ENCODE assay signal across 8 cellular contexts in genomic region chr9:137459601-137460362, GRCh38. TPM values are rescaled to one million over a fixed set of nuclear protein-coding genes. Genes with fewer than 3 reads are reported as not detected.
DNase-seq lines count a peak whose midpoint lies in the region; ATAC-seq and TF ChIP-seq lines count a peak whose summit lies in the region.

No MANE protein-coding gene starts in this region.

- 0% methylated on average over 1 of the region's 15 CpGs for WGBS in right lobe of liver (ENCODE audit: insufficient coverage, low coverage, low lambda C conversion rate, missing lambda C conversion rate)
- WGBS in thymus, result 57% methylated on average over 15 of the region's 15 CpGs

- TF ChIP-seq POLR2A in right lobe of liver (IDR thresholded peaks at IDR 0.05), result no peak

- DNase-seq in activated CD4-positive, CD25-positive, alpha-beta regulatory T cell treated with anti-CD3 and anti-CD28 coated beads, Interleukin-2, amount 50 U/mL, for 72 hours, result peak; percentile 39
- no peak for DNase-seq in activated CD4-positive, CD25-positive, alpha-beta regulatory T cell (lab: John Stamatoyannopoulos, UW)
- DNase-seq in brain microvascular endothelial cell (no peak), right lobe of liver (peak in 2 of 3 donors; percentile 31 to 58), GF-D8 (lab: John Stamatoyannopoulos, UW) (no peak), NCI-H2107 treated with DMSO at 0.1 percent for 48 hours (lab: John Stamatoyannopoulos, UW; ENCODE audit: unreplicated experiment) (no peak)

- TF ChIP-seq CTCF in brain microvascular endothelial cell (IDR thresholded peaks at IDR 0.05; ENCODE audit: low read depth, low read length, missing control alignments) (no peak), right lobe of liver (IDR thresholded peaks at IDR 0.05) (no peak)

- H3K9me3 ChIP-seq in right lobe of liver, result no peaks in the 10 kb centered on the region
- no peaks in the 10 kb centered on the region for H3K9me3 ChIP-seq in thymus (ENCODE audit: control insufficient read depth)

- H3K27ac ChIP-seq in brain microvascular endothelial cell (peak overlapping the region; percentile 23), right lobe of liver (peak overlapping the region; percentile 28 to 86 (median 61)), thymus (ENCODE audit: low read depth) (peak overlapping the region; percentile 84)

- H3K36me3 ChIP-seq in brain microvascular endothelial cell (replicated peaks) (peaks cover 8% of the 10 kb centered on the region), right lobe of liver (no peaks in the 10 kb centered on the region), thymus (ENCODE audit: control insufficient read depth, insufficient read depth) (peaks cover 17% of the 10 kb centered on the region)

- H3K4me3 ChIP-seq in brain microvascular endothelial cell (ENCODE audit: low read depth, low read length) (peak overlapping the region; percentile 39), right lobe of liver (peak overlapping the region; percentile 3 to 73 (median 33)), thymus (ENCODE audit: low read length) (peak overlapping the region; percentile 80)

- intact Hi-C loops in right lobe of liver (cut with DNase I), result no loop called here

- in situ Hi-C loops in brain microvascular endothelial cell (cut with HindIII; ENCODE audit: low pct_ligation_motif_present, low sequenced_read_pairs), result no loop called here

- H3K4me1 ChIP-seq in right lobe of liver (peaks cover 0 to 21% (median 2%) of the 10 kb centered on the region in 4 donors), thymus (ENCODE audit: control insufficient read depth, insufficient read depth, low read length) (peaks cover 47% of the 10 kb centered on the region)

- H3K27me3 ChIP-seq in brain microvascular endothelial cell (replicated peaks), result no peaks in the 10 kb centered on the region
- H3K27me3 ChIP-seq in right lobe of liver, result no peaks in the 10 kb centered on the region
- H3K27me3 ChIP-seq in thymus (ENCODE audit: control insufficient read depth, insufficient read depth), result no peaks in the 10 kb centered on the region

- ATAC-seq in right lobe of liver, result peak in 3 of 4 donors; percentile 0 to 1 (median 0)
- no peak for ATAC-seq in GM19463 (IDR thresholded peaks at IDR 0.05; ENCODE audit: unreplicated experiment)

RNA-seq across cellular contexts. Expression of gene NSMF, which starts 0.6 kb away (rescaled TPM):
- 10 to 100 TPM; 15.6 to 55.4 (median 20.1) TPM for total RNA-seq in right lobe of liver
- polyA plus RNA-seq in thymus, result 77.6 TPM

RNA-seq across cellular contexts. Expression of gene ENTPD8, which starts 18.6 kb away (rescaled TPM):
- 10 to 100 TPM in 2 of 6 experiments, 1 to 10 TPM in 4; 3.3 to 11.5 (median 7.5) TPM for total RNA-seq in right lobe of liver
- 3.8 TPM for polyA plus RNA-seq in thymus

RNA-seq across cellular contexts. Expression of gene NOXA1, which starts 36.6 kb away (rescaled TPM):
- 1 to 10 TPM; 4.7 to 8.0 (median 5.7) TPM for total RNA-seq in right lobe of liver
- 8.4 TPM for polyA plus RNA-seq in thymus

RNA-seq across cellular contexts. Expression of gene EXD3, which starts 36.8 kb away (rescaled TPM):
- 10 to 100 TPM in 3 of 6 experiments, 1 to 10 TPM in 3; 3.3 to 14.4 (median 10.6) TPM for total RNA-seq in right lobe of liver
- 16.8 TPM for polyA plus RNA-seq in thymus

Comparison
In these comparisons a context has a peak if more than half of its experiments do, and no peak if none do; other contexts are left out.
1. DNase-seq: peak in activated CD4-positive, CD25-positive, alpha-beta regulatory T cell treated with anti-CD3 and anti-CD28 coated beads, Interleukin-2, amount 50 U/mL, for 72 hours (single experiment) and right lobe of liver (2 of 3); none in activated CD4-positive, CD25-positive, alpha-beta regulatory T cell (0 of 4), brain microvascular endothelial cell (single experiment), GF-D8 (single experiment) and NCI-H2107 treated with DMSO at 0.1 percent for 48 hours (single experiment).
2. H3K27ac ChIP-seq: peak in every context shown above with its lines; median percentile 84 in thymus; 61 in right lobe of liver; 23 in brain microvascular endothelial cell.
3. Peak in every context shown above with its lines, with median percentiles within 50 percentile points of each other: H3K4me3 ChIP-seq.